Comparison of ENCODE assay signal across 9 cellular contexts in the genomic region with DNA sequence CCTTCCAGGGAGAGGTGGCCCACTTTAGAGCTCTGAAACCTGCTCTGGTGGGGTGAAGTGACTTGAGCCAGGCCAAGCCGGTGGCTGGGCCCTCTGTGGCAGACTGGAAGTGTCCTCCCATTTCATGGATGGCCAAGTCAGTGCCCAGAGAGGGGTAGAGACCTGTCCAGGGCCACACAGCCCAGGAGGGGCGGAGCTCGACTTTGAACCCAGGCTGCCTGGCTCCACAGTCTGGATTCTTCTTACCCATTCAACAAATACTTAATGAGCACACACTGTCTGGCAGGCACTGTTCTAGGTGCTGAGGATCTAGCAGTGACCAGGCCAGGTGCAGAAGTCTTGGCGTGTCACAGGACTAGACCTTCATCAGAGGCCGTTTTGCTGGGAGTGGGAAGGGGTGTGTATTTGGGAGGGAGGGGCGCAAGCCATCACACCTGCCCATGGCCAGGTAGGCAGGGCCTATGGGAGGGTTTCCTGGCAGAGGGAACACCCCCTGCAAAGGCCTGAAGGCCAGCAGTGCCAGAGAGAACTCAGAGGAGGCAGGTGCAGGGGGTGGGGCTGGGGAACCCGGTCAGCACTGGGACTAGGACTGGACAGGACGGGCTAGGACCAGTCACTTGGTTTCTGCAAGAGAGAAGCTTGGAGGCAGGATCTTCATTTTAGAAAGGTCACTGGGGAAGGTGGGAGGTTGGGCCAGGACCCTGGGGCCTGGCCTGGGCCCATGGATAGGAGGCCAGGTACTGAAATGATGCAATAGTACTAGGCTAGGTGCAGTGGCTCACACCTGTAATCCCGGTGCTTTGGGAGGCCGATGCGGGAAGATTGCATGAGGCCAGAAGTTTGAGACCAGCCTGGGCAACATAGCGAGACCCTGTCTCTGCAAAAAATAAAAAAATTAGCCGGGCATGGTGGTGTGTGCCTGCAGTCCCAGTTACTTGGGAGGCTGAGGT. TPM values are rescaled to one million over a fixed set of nuclear protein-coding genes. Genes with fewer than 3 reads are reported as not detected.
DNase-seq lines count a peak whose midpoint lies in the region; ATAC-seq and TF ChIP-seq lines count a peak whose summit lies in the region.
"Had no signal": no experiment of that assay in that cellular context is flagged by ENCODE, and none has a peak within 500 bp of the region (broad histone marks: within the 10 kb centered on the region; RNA-seq: fewer than 3 reads in every experiment).

No MANE protein-coding gene starts in this region.

- DNase-seq in DMS53 (lab: John Stamatoyannopoulos, UW), result peak; percentile 12
- DNase-seq in DMS53 treated with DMSO at 0.1 percent for 48 hours (lab: John Stamatoyannopoulos, UW; ENCODE audit: unreplicated experiment), result no peak
- peak; percentile 81 to 94 for DNase-seq in left colon
- DNase-seq in stimulated activated naive B cell treated with anti-CD40 and anti-IgM and Interleukin-4, amounts not matched to agents 10 μg/mL and 1 μg/mL and 100 μg/mL, for 72 hours, result no peak
- DNase-seq in HuH-7 (ENCODE audit: low spot score), result no peak
- DNase-seq in nephron progenitor cell, result no peak
- DNase-seq: activated effector memory CD4-positive, alpha-beta T cell treated with anti-CD3 and anti-CD28 coated beads, Interleukin-2, amount 50 U/mL, for 16 hours had no signal

- H3K27ac Mint-ChIP-seq in activated T-helper 17 cell treated with anti-CD3 and anti-CD28 coated beads, Interleukin-2, amount 50 U/mL, for 72 hours, result peak overlapping the region; percentile 90
- H3K27ac Mint-ChIP-seq in stimulated activated naive B cell treated with anti-CD40 and anti-IgM and Interleukin-4, amounts not matched to agents 10 μg/mL and 1 μg/mL and 100 μg/mL, for 72 hours, result peak overlapping the region; percentile 81
- H3K27ac Mint-ChIP-seq in nephron progenitor cell, result no peak overlapping the region

- no peaks in the 10 kb centered on the region for H3K27me3 Mint-ChIP-seq in activated T-helper 17 cell treated with anti-CD3 and anti-CD28 coated beads, Interleukin-2, amount 50 U/mL, for 72 hours
- H3K27me3 Mint-ChIP-seq in stimulated activated naive B cell treated with anti-CD40 and anti-IgM and Interleukin-4, amounts not matched to agents 10 μg/mL and 1 μg/mL and 100 μg/mL, for 72 hours, result no peaks in the 10 kb centered on the region
- no peaks in the 10 kb centered on the region for H3K27me3 Mint-ChIP-seq in nephron progenitor cell (ENCODE audit: low read depth, poor library complexity)

- H3K36me3 Mint-ChIP-seq in activated T-helper 17 cell treated with anti-CD3 and anti-CD28 coated beads, Interleukin-2, amount 50 U/mL, for 72 hours (ENCODE audit: low read depth), result no peaks in the 10 kb centered on the region
- peaks cover 4 to 12% of the 10 kb centered on the region in 2 donors for H3K36me3 Mint-ChIP-seq in stimulated activated naive B cell treated with anti-CD40 and anti-IgM and Interleukin-4, amounts not matched to agents 10 μg/mL and 1 μg/mL and 100 μg/mL, for 72 hours
- H3K36me3 Mint-ChIP-seq in nephron progenitor cell (ENCODE audit: low read depth), result peaks cover 7% of the 10 kb centered on the region

- TF ChIP-seq CTCF in nephron progenitor cell (IDR thresholded peaks at IDR 0.05), result no peak

- ATAC-seq in activated T-helper 17 cell treated with anti-CD3 and anti-CD28 coated beads, Interleukin-2, amount 50 U/mL, for 72 hours (replicated peaks), result no peak
- ATAC-seq in left colon, result peak; percentile 44
- no peak for ATAC-seq in stimulated activated naive B cell treated with anti-CD40 and anti-IgM and Interleukin-4, amounts not matched to agents 10 μg/mL and 1 μg/mL and 100 μg/mL, for 72 hours (replicated peaks)
- no peak for ATAC-seq in GM18858 (IDR thresholded peaks at IDR 0.05; ENCODE audit: unreplicated experiment)

- peaks cover 32% of the 10 kb centered on the region for H3K4me1 Mint-ChIP-seq in activated T-helper 17 cell treated with anti-CD3 and anti-CD28 coated beads, Interleukin-2, amount 50 U/mL, for 72 hours
- H3K4me1 Mint-ChIP-seq in stimulated activated naive B cell treated with anti-CD40 and anti-IgM and Interleukin-4, amounts not matched to agents 10 μg/mL and 1 μg/mL and 100 μg/mL, for 72 hours, result peaks cover 57 to 91% of the 10 kb centered on the region in 2 donors
- H3K4me1 Mint-ChIP-seq in nephron progenitor cell, result peaks cover 14% of the 10 kb centered on the region

- no peak overlapping the region for H3K4me3 Mint-ChIP-seq in activated T-helper 17 cell treated with anti-CD3 and anti-CD28 coated beads, Interleukin-2, amount 50 U/mL, for 72 hours
- peak overlapping the region in 1 of 2 donors; percentile 15 for H3K4me3 Mint-ChIP-seq in stimulated activated naive B cell treated with anti-CD40 and anti-IgM and Interleukin-4, amounts not matched to agents 10 μg/mL and 1 μg/mL and 100 μg/mL, for 72 hours
- H3K4me3 Mint-ChIP-seq in nephron progenitor cell, result no peak overlapping the region

- intact Hi-C loops in left colon (cut with DNase I, micrococcal nuclease), result no loop called here

- no peaks in the 10 kb centered on the region for H3K9me3 Mint-ChIP-seq in activated T-helper 17 cell treated with anti-CD3 and anti-CD28 coated beads, Interleukin-2, amount 50 U/mL, for 72 hours
- H3K9me3 Mint-ChIP-seq in stimulated activated naive B cell treated with anti-CD40 and anti-IgM and Interleukin-4, amounts not matched to agents 10 μg/mL and 1 μg/mL and 100 μg/mL, for 72 hours, result no peaks in the 10 kb centered on the region
- H3K9me3 Mint-ChIP-seq in nephron progenitor cell, result no peaks in the 10 kb centered on the region

RNA-seq across cellular contexts. Expression of a gene that starts 31.8 kb away (rescaled TPM):
- total RNA-seq in activated T-helper 17 cell treated with anti-CD3 and anti-CD28 coated beads, Interleukin-2, amount 50 U/mL, for 72 hours, result 100 to 1,000 TPM; 185 to 209 TPM
- 100 to 1,000 TPM; 446 to 618 TPM for total RNA-seq in left colon

RNA-seq across cellular contexts. Expression of a gene that starts 48.5 kb away (rescaled TPM):
- total RNA-seq in activated T-helper 17 cell treated with anti-CD3 and anti-CD28 coated beads, Interleukin-2, amount 50 U/mL, for 72 hours, result 10 to 100 TPM; 36.9 to 61.3 TPM
- total RNA-seq in left colon, result 10 to 100 TPM; 76.9 to 78.6 TPM

Comparison
In these comparisons a context has a peak if more than half of its experiments do, and no peak if none do; other contexts are left out.
1. DNase-seq: peak in DMS53 (single experiment) and left colon (2 of 2); none in DMS53 treated with DMSO at 0.1 percent for 48 hours (single experiment), stimulated activated naive B cell treated with anti-CD40 and anti-IgM and Interleukin-4, amounts not matched to agents 10 μg/mL and 1 μg/mL and 100 μg/mL, for 72 hours (single experiment), HuH-7 (single experiment) and nephron progenitor cell (single experiment).